1 cellular context compared by ENCODE assay signal in the genomic region with DNA sequence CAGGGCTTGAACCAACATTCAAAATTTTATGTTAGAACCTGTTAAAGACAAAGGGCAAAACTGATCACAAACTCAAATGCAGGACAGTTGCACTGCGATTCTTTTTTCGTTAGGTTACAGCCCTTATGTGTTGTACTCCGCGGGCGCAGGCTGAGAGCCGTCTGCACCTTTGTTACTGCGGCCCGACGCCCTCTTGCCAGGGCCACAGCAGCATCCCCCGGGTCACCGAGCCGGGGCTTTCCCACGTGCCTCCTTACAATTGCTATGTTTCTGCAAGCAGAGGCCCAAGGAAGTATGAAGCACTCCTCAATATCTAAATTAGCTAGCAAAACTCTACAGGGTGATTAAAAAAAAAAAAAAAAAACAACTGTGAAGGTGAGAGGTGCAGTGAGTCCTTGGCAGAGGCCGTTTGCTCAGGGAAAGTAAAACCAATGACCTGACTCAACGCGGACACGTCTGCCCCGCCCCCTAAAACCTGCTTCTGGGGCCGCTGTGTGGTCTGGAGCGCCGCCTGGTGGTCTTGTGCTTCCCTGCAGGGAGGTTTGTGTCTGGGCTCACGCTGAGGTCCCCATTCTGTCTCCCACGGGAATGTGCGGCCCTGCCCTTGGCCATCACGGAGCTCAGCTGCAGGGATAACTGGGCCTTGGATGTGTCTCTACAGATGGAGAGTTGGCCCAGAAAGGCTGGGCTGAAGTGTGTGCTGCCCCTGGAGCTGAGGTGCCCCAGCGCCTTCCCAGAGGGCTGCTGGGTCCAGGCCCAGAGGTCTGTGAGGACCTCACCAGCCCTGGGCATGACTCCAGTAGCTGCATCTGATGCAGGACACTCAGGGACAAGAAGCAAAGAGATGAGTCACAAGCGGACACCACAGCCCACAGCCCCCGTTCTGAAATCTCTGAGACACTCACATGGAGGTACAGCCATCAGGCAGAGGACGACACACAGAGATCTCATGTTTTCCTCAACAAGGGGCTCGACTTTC.
TF ChIP-seq lines count a peak whose summit lies in the region.

No MANE protein-coding gene starts in this region.

TF ChIP-seq in K562, 482 proteins besides CTCF, POLR2A, EP300 and RAD21 (continued from another document):
- TF ChIP-seq, protein P1, sequence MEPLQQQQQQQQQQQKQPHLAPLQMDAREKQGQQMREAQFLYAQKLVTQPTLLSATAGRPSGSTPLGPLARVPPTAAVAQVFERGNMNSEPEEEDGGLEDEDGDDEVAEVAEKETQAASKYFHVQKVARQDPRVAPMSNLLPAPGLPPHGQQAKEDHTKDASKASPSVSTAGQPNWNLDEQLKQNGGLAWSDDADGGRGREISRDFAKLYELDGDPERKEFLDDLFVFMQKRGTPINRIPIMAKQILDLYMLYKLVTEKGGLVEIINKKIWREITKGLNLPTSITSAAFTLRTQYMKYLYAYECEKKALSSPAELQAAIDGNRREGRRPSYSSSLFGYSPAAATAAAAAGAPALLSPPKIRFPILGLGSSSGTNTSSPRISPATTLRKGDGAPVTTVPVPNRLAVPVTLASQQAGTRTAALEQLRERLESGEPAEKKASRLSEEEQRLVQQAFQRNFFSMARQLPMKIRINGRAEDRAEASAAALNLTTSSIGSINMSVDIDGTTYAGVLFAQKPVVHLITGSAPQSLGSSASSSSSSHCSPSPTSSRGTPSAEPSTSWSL (CRISPR knock-in tag; IDR thresholded peaks at IDR 0.05; ENCODE audit: borderline replicate concordance), result no peak
- TF ChIP-seq GTF2A2 (tag; IDR thresholded peaks at IDR 0.05), result no peak
